8 cellular contexts compared by ENCODE assay signal in genomic region chr1:202703191-202703590, GRCh38. TPM values are rescaled to one million over a fixed set of nuclear protein-coding genes. Genes with fewer than 3 reads are reported as not detected.
"Had no signal": no experiment of that assay in that cellular context is flagged by ENCODE, and none has a peak within 500 bp of the region (broad histone marks: within the 10 kb centered on the region; RNA-seq: fewer than 3 reads in every experiment).

No MANE protein-coding gene starts in this region.

- ATAC-seq: GM23338, HCT116 had no signal

- H3K36me3 ChIP-seq: HAP-1 had no signal

- H3K4me3 ChIP-seq: GM23248, GM23338, HAP-1 had no signal

- H3K27ac Mint-ChIP-seq: GM23338, HFFc6 had no signal

- H3K27ac ChIP-seq: GM23248 had no signal

- H3K9me3 ChIP-seq: HAP-1 had no signal

- H3K4me1 ChIP-seq: HAP-1 had no signal

- DNase-seq: GM23248, GOT3, H9, HCEC 1CT, HFFc6 had no signal

- H3K4me3 Mint-ChIP-seq: GM23338, H9, HFFc6 had no signal

- H3K9me3 Mint-ChIP-seq: GM23338, H9, HFFc6 had no signal

RNA-seq across cellular contexts. Expression of gene SYT2, which starts 7.1 kb away (rescaled TPM):
- total RNA-seq: GM23248 had no signal
